ENCODE assay signal across 19 cellular contexts in genomic region chr10:15176269-15176668, GRCh38. TPM values are rescaled to one million over a fixed set of nuclear protein-coding genes. Genes with fewer than 3 reads are reported as not detected.
A peak's percentile ranks its signal among the peaks of the same experiment; 100 is the strongest.
DNase-seq lines count a peak whose midpoint lies in the region; ATAC-seq, FAIRE-seq and TF ChIP-seq lines count a peak whose summit lies in the region.
"Had no signal": no experiment of that assay in that cellular context is flagged by ENCODE, and none has a peak within 500 bp of the region (broad histone marks: within the 10 kb centered on the region; RNA-seq: fewer than 3 reads in every experiment).

No MANE protein-coding gene starts in this region.

- H3K4me2 ChIP-seq in HCT116 (ENCODE audit: low read length), result no peak overlapping the region
- H3K4me2 ChIP-seq: BLaER1 had no signal

- 38% methylated on average over 3 of the region's 3 CpGs for WGBS in liver
- 79 to 88% (median 84%) methylated on average over 3 of the region's 3 CpGs for WGBS in small intestine, 3 donors

- RAD21 ChIA-PET in HCT116 (lab: Charles Lee; ENCODE audit: low non-redundant PET in 1 of 2, low total read pairs in 2 of 2, uncharacterized antibody in 2 of 2, unreplicated experiment in 2 of 2), result no interaction called here

- ATAC-seq in HCT116 (no peak), left colon (peak; percentile 60)
- ATAC-seq: CD8-positive, alpha-beta T cell had no signal

- H3K79me2 ChIP-seq in HCT116 (ENCODE audit: insufficient read depth, low read length), result no peaks in the 10 kb centered on the region

- H3K27me3 ChIP-seq in HCT116 (ENCODE audit: insufficient read depth, low read length) (no peaks in the 10 kb centered on the region), liver (ENCODE audit: control insufficient read depth in 4 of 4, insufficient read depth in 4 of 4, low read length in 3 of 4) (no peaks in the 10 kb centered on the region), small intestine (ENCODE audit: control insufficient read depth in 2 of 2, insufficient read depth in 2 of 2, low read length in 2 of 2) (no peaks in the 10 kb centered on the region)
- H3K27me3 ChIP-seq: BLaER1 had no signal

- no peak for TF ChIP-seq CTCF in HCT116 (IDR thresholded peaks at IDR 0.05 in 2 of 3, conservative IDR thresholded peaks at IDR 0.05 in 1 of 3; ENCODE audit: borderline replicate concordance in 1 of 3, insufficient read depth in 1 of 3, low read depth in 2 of 3, low read length in 2 of 3)
- TF ChIP-seq CTCF in liver (IDR thresholded peaks at IDR 0.05; ENCODE audit: low read depth, low read length, missing input control), result no peak

- no peak for FAIRE-seq in small intestine (lab: Jason Lieb, UNC)
- FAIRE-seq: A204.1, GM12892 had no signal

- POLR2A ChIA-PET in HCT116 (lab: Charles Lee), result no interaction called here

- BruUV-seq in HCT116 (replicated peaks; lab: Mats Ljungman, UMichigan), result no TSS peak

- no peak overlapping the region for H3K27ac ChIP-seq in HCT116 (ENCODE audit: low read depth, low read length)
- H3K27ac ChIP-seq in liver (ENCODE audit: low read depth in 1 of 2, low read length in 2 of 2), result peak overlapping the region; percentile 35 to 46
- no peak overlapping the region for H3K27ac ChIP-seq in small intestine (ENCODE audit: low read depth in 1 of 2, low read length in 1 of 2)
- H3K27ac ChIP-seq: 22Rv1, BLaER1, C4-2B, GM23248 had no signal

- TF ChIP-seq RAD21 in HCT116 (IDR thresholded peaks at IDR 0.05; ENCODE audit: low read depth), result no peak
- TF ChIP-seq RAD21 in liver (IDR thresholded peaks at IDR 0.05), result peak in 1 of 2 donors; percentile 36

- no peaks in the 10 kb centered on the region for H3K9me3 ChIP-seq in HCT116 (ENCODE audit: control insufficient read depth in 1 of 2, insufficient read depth in 1 of 2, low read depth in 1 of 2, low read length in 2 of 2)
- H3K9me3 ChIP-seq in liver (ENCODE audit: control insufficient read depth in 4 of 4, low read length in 3 of 4), result no peaks in the 10 kb centered on the region
- H3K9me3 ChIP-seq in small intestine (ENCODE audit: control insufficient read depth, low read depth), result no peaks in the 10 kb centered on the region
- H3K9me3 ChIP-seq: BLaER1, Caco-2 had no signal

- H3K4me1 ChIP-seq in HCT116 (ENCODE audit: control insufficient read depth in 1 of 2, insufficient read depth in 2 of 2, low read length in 2 of 2), result no peaks in the 10 kb centered on the region
- peaks cover 0 to 9% (median 4%) of the 10 kb centered on the region in 4 donors for H3K4me1 ChIP-seq in liver (ENCODE audit: control insufficient read depth in 4 of 4, insufficient read depth in 4 of 4, low read length in 3 of 4)
- no peaks in the 10 kb centered on the region for H3K4me1 ChIP-seq in small intestine (ENCODE audit: control insufficient read depth in 2 of 2, insufficient read depth in 1 of 2, low read depth in 1 of 2, low read length in 1 of 2)
- H3K4me1 ChIP-seq: BLaER1, Caco-2 had no signal

- DNase-seq in HCT116 (ENCODE audit: low read depth, low spot score) (no peak), left colon (no peak), small intestine (peak; percentile 43), GM19240 (ENCODE audit: insufficient read length, low spot score) (no peak), epidermal melanocyte (ENCODE audit: insufficient read length, low spot score) (no peak)
- DNase-seq in activated naive CD4-positive, alpha-beta T cell treated with anti-CD3 and anti-CD28 coated beads, Interleukin-2, amount 50 U/mL, for 16 hours, result no peak
- DNase-seq: Caco-2; CD4-positive, CD25-positive, alpha-beta regulatory T cell; CD8-positive, alpha-beta T cell; DMS153; DND-41; GM23248; H9 had no signal

- H3K9me2 ChIP-seq in HCT116 (ENCODE audit: insufficient read depth), result no peaks in the 10 kb centered on the region

- H3K4me3 ChIP-seq in HCT116 (replicated peaks in 1 of 2; ENCODE audit: low read depth in 1 of 2, low read length in 2 of 2) (no peak overlapping the region), liver (ENCODE audit: low read depth in 1 of 3, low read length in 3 of 3) (peak overlapping the region in 2 of 3 donors; percentile 45 to 52), small intestine (ENCODE audit: low read depth in 1 of 2, low read length in 2 of 2) (no peak overlapping the region)
- H3K4me3 ChIP-seq: BLaER1, GM23248 had no signal

- no peaks in the 10 kb centered on the region for H4K20me1 ChIP-seq in HCT116 (ENCODE audit: insufficient read depth)
- H4K20me1 ChIP-seq: BLaER1 had no signal

- no peak for TF ChIP-seq POLR2A in HCT116 (IDR thresholded peaks at IDR 0.05; ENCODE audit: borderline replicate concordance, extremely low read depth, insufficient read depth, insufficient read length)

- H3K36me3 ChIP-seq in HCT116 (ENCODE audit: control insufficient read depth in 1 of 2, insufficient read depth in 2 of 2, low read length in 2 of 2) (no peaks in the 10 kb centered on the region), liver (ENCODE audit: control insufficient read depth in 4 of 4, insufficient read depth in 3 of 4, low read depth in 1 of 4, low read length in 3 of 4) (no peaks in the 10 kb centered on the region), small intestine (ENCODE audit: control insufficient read depth in 2 of 2, insufficient read depth in 2 of 2, low read length in 2 of 2) (no peaks in the 10 kb centered on the region)
- H3K36me3 ChIP-seq: BLaER1 had no signal

- CTCF ChIA-PET in HCT116 (lab: Charles Lee), result interaction anchor here (1.0 to 1.9 kb wide), 2 partner anchors 8 to 205 kb away, joined by 3 to 7 read pairs; partner anchors contain the start of gene NMT2

- intact Hi-C loops in HCT116 (cut with micrococcal nuclease), result no loop called here
- intact Hi-C loops in left colon (cut with DNase I, micrococcal nuclease), result no loop called here

- H3K9ac ChIP-seq in HCT116 (ENCODE audit: low read length) (no peak overlapping the region), liver (ENCODE audit: low read depth in 1 of 2, low read length in 2 of 2) (peak overlapping the region in 1 of 2 donors; percentile 63)
- H3K9ac ChIP-seq: BLaER1, GM23248 had no signal

- H2AFZ ChIP-seq in HCT116 (ENCODE audit: low read depth, low read length, poor library complexity, severe bottlenecking), result peak overlapping the region; percentile 32
- H2AFZ ChIP-seq: GM23248 had no signal

TF ChIP-seq in HCT116, 20 proteins besides CTCF, POLR2A, EP300 and RAD21:
- TF ChIP-seq FOSL1 (IDR thresholded peaks at IDR 0.05; ENCODE audit: low read depth), result no peak

TF ChIP-seq in liver, 16 proteins besides CTCF, POLR2A, EP300 and RAD21:
- TF ChIP-seq YY1 (IDR thresholded peaks at IDR 0.05) (no peak), NR2F2 (IDR thresholded peaks at IDR 0.05) (peak; percentile 39), REST (IDR thresholded peaks at IDR 0.05) (peak; percentile 34), HNF4A (conservative IDR thresholded peaks at IDR 0.05) (peak; percentile 72), RXRA (IDR thresholded peaks at IDR 0.05) (peak; percentile 22 to 42), HNF4G (IDR thresholded peaks at IDR 0.05) (no peak), JUND (IDR thresholded peaks at IDR 0.05) (peak in 1 of 2 donors; percentile 21), SP1 (IDR thresholded peaks at IDR 0.05) (peak; percentile 70), MAX (IDR thresholded peaks at IDR 0.05) (peak; percentile 52), TAF1 (conservative IDR thresholded peaks at IDR 0.05) (peak; percentile 36), ATF3 (IDR thresholded peaks at IDR 0.05) (no peak)

RNA-seq across cellular contexts. Expression of gene NMT2, which starts 7.8 kb away (rescaled TPM):
- total RNA-seq in HCT116 (2021; ENCODE audit: unreplicated experiment) (26.1 TPM), left colon (10 to 100 TPM; 19.1 to 21.3 TPM), liver (10 to 100 TPM in 1 of 2 donors, 1 to 10 TPM in 1; 9.6 to 18.7 TPM)
- polyA plus RNA-seq in HCT116 (2012), result 12.1 and 13.1 TPM in 2 replicates
- polyA plus RNA-seq in liver (10 to 100 TPM; 15.4 to 19.1 TPM), small intestine (10 to 100 TPM in 1 of 3 donors, 1 to 10 TPM in 2; 9.2 to 19.2 (median 9.4) TPM)

Comparison
In these comparisons a context has a peak if more than half of its experiments do, and no peak if none do; other contexts are left out.
1. H3K27ac ChIP-seq: peak in liver (2 of 2); none in HCT116 (single experiment) and small intestine (0 of 2).
2. H3K4me3 ChIP-seq: peak in liver (2 of 3); none in HCT116 (0 of 2) and small intestine (0 of 2).